In the genomic region with DNA sequence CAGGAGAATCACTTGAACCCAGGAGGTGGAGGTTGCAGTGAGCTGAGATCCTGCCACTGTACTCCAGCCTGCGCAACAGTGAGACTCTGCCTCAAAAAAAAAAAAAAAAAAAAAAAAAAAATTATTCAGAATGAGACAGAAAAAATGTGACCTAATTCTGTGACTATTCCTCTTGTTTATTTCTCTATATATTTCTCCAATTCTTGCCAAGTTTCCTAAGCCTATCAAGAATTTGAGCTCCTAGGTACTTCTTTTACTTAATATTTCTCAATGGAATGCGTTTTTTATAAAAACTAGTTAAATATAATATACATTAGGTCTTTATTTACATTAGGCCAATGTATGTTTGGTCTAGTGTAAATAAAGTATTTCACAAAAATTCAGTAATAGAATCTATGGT, we compare ENCODE assay signal across 24 cellular contexts.
"Had no signal": no experiment of that assay in that cellular context is flagged by ENCODE, and none has a peak within 500 bp of the region (broad histone marks: within the 10 kb centered on the region; RNA-seq: fewer than 3 reads in every experiment).

No MANE protein-coding gene starts in this region.

- ATAC-seq: gastroesophageal sphincter; left cardiac atrium; left ventricle myocardium superior; psoas muscle; right lobe of liver; stimulated activated effector memory CD8-positive, alpha-beta T cell treated with anti-CD3 and anti-CD28 coated beads, Interleukin-12 subunit alpha, Interleukin-12 subunit beta, amount 100 ng/mL, for 72 hours; stimulated activated naive CD8-positive, alpha-beta T cell treated with anti-CD3 and anti-CD28 coated beads, Interleukin-15, Interleukin-2, amounts not matched to agents 100 U/mL and 50 U/mL, for 24 hours had no signal

- DNase-seq: cortex of kidney; dorsolateral prefrontal cortex; effector CD8-positive, alpha-beta T cell; glutamatergic neuron; immature natural killer cell; kidney; left cardiac atrium; left ventricle myocardium superior; mesenchymal stem cell; midbrain; naive B cell; nephron progenitor cell; psoas muscle; retina; right lobe of liver; stimulated activated CD4-positive, alpha-beta T cell treated with anti-CD3 and anti-CD28 coated beads, Interleukin-4, amount 100 ng/mL, for 1 hour; stimulated activated CD8-positive, alpha-beta memory T cell treated with anti-CD3 and anti-CD28 coated beads, Interleukin-4, amount 100 ng/mL, for 48 hours; stimulated activated naive CD8-positive, alpha-beta T cell treated with anti-CD3 and anti-CD28 coated beads, Interleukin-15, Interleukin-2, amounts not matched to agents 100 U/mL and 50 U/mL, for 24 hours; thyroid gland; upper lobe of left lung; uterus had no signal

- H3K27ac ChIP-seq: dorsolateral prefrontal cortex, gastroesophageal sphincter, psoas muscle, right lobe of liver, suprapubic skin, thyroid gland, upper lobe of left lung, uterus had no signal
